In genomic region chr16:69190598-69190997, GRCh38 we compare ENCODE assay signal across 13 cellular contexts. TPM values are rescaled to one million over a fixed set of nuclear protein-coding genes. Genes with fewer than 3 reads are reported as not detected.
DNase-seq lines count a peak whose midpoint lies in the region; ATAC-seq and TF ChIP-seq lines count a peak whose summit lies in the region.
"Had no signal": no experiment of that assay in that cellular context is flagged by ENCODE, and none has a peak within 500 bp of the region (broad histone marks: within the 10 kb centered on the region; RNA-seq: fewer than 3 reads in every experiment).

No MANE protein-coding gene starts in this region.

- DNase-seq in DND-41 (no peak), M059J (ENCODE audit: low read depth) (peak; percentile 48), T-cell (no peak), natural killer cell (no peak), coronary artery (ENCODE audit: low spot score) (no peak), DMS79 treated with DMSO at 0.1 percent for 48 hours (lab: John Stamatoyannopoulos, UW) (no peak), NCI-H2107 treated with DMSO at 0.1 percent for 48 hours (lab: John Stamatoyannopoulos, UW; ENCODE audit: unreplicated experiment) (no peak)
- DNase-seq: dorsolateral prefrontal cortex, foreskin keratinocyte, GOT3, islet precursor cell, NCI-H187 treated with DMSO at 0.1 percent for 48 hours, T1000 had no signal

- TF ChIP-seq CTCF in DND-41 (IDR thresholded peaks at IDR 0.05; ENCODE audit: borderline replicate concordance, extremely low read depth, low read length, poor library complexity, severe bottlenecking): no peak
- no peak for TF ChIP-seq CTCF in natural killer cell (IDR thresholded peaks at IDR 0.05)
- TF ChIP-seq CTCF in coronary artery (IDR thresholded peaks at IDR 0.05): no peak

- no peaks in the 10 kb centered on the region for H3K36me3 ChIP-seq in DND-41 (ENCODE audit: insufficient read depth, low read length)

- no peaks in the 10 kb centered on the region for H3K9me3 Mint-ChIP-seq in T-cell
- no peaks in the 10 kb centered on the region for H3K9me3 Mint-ChIP-seq in natural killer cell

- ATAC-seq in DND-41 (ENCODE audit: insufficient read depth, low read depth): no peak
- no peak for ATAC-seq in T-cell (replicated peaks in 1 of 4)
- ATAC-seq in natural killer cell: no peak
- ATAC-seq: foreskin keratinocyte had no signal

- intact Hi-C loops in natural killer cell (cut with micrococcal nuclease): no loop called here

- H3K27ac Mint-ChIP-seq in T-cell (peak overlapping the region; percentile 39 to 82), natural killer cell (peak overlapping the region; percentile 27 to 67)

- CTCF ChIA-PET in T-cell (lab: Charles Lee): interaction anchor here in 1 of 2 donors (0.6 kb wide), 2 partner anchors 63 to 751 kb away, joined by 3 to 9 read pairs; no protein-coding TSS in a partner anchor

- no peaks in the 10 kb centered on the region for H3K9me3 ChIP-seq in DND-41 (ENCODE audit: insufficient read depth, low read length, severe bottlenecking)

- H3K27me3 Mint-ChIP-seq in T-cell: no peaks in the 10 kb centered on the region
- no peaks in the 10 kb centered on the region for H3K27me3 Mint-ChIP-seq in natural killer cell (ENCODE audit: low read depth in 2 of 2)

- no peak overlapping the region for H3K4me3 ChIP-seq in DND-41 (ENCODE audit: low read depth in 1 of 2, low read length in 2 of 2)
- no peak overlapping the region for H3K4me3 ChIP-seq in coronary artery

- H4K20me1 ChIP-seq in DND-41 (ENCODE audit: insufficient read depth, low read length): peaks cover 21% of the 10 kb centered on the region

- H3K4me3 Mint-ChIP-seq in T-cell (peak overlapping the region in 2 of 3 donors; percentile 28 to 47), natural killer cell (peak overlapping the region; percentile 78)

- no peaks in the 10 kb centered on the region for H3K27me3 ChIP-seq in DND-41 (ENCODE audit: insufficient read depth, low read length, poor library complexity)
- H3K27me3 ChIP-seq: dorsolateral prefrontal cortex, foreskin keratinocyte had no signal

- POLR2A ChIA-PET in T-cell (lab: Charles Lee): no interaction called here

- H3K4me1 ChIP-seq in DND-41 (ENCODE audit: insufficient read depth, low read length): peaks cover 36% of the 10 kb centered on the region

- 0 out of 2 replicates have a peak overlapping the region, but pooled peaks have one; percentile 76 for H3K4me2 ChIP-seq in DND-41 (ENCODE audit: insufficient read depth, low read length)

- H3K9ac ChIP-seq in DND-41 (ENCODE audit: low read depth, low read length): no peak overlapping the region

- no peak overlapping the region for H2AFZ ChIP-seq in DND-41 (ENCODE audit: low read depth, low read length)

- H3K4me1 Mint-ChIP-seq in T-cell (peaks cover 43 to 61% (median 60%) of the 10 kb centered on the region in 3 donors), natural killer cell (peaks cover 63 to 73% of the 10 kb centered on the region in 2 donors)

- peaks cover 5% of the 10 kb centered on the region for H3K36me3 Mint-ChIP-seq in T-cell
- H3K36me3 Mint-ChIP-seq in natural killer cell: no peaks in the 10 kb centered on the region

- H3K79me2 ChIP-seq in DND-41 (ENCODE audit: insufficient read depth, low read length): peaks cover 58% of the 10 kb centered on the region

- H3K27ac ChIP-seq in DND-41 (ENCODE audit: low read length): no peak overlapping the region
- no peak overlapping the region for H3K27ac ChIP-seq in coronary artery
- H3K27ac ChIP-seq: dorsolateral prefrontal cortex, foreskin keratinocyte had no signal

RNA-seq across cellular contexts. Expression of gene SNTB2, which starts 3.6 kb away (rescaled TPM):
- 20.9 and 48.2 TPM in 2 replicates for total RNA-seq in M059J (2014; rRNA removed; shearing (Covaris generic))
- total RNA-seq in T-cell (10 to 100 TPM; 13.2 to 23.1 (median 17.3) TPM), natural killer cell (10 to 100 TPM; 43.8 to 55.2 (median 49.9) TPM)

RNA-seq across cellular contexts. Expression of gene UTP4, which starts 58.1 kb away (rescaled TPM):
- 32.0 and 37.4 TPM in 2 replicates for total RNA-seq in M059J (2014; rRNA removed; shearing (Covaris generic))
- total RNA-seq in T-cell: 10 to 100 TPM; 30.3 to 42.5 (median 37.8) TPM
- total RNA-seq in natural killer cell: 10 to 100 TPM; 23.2 to 42.6 (median 36.3) TPM

RNA-seq across cellular contexts. Expression of gene CHTF8, which starts 58.2 kb away (rescaled TPM):
- total RNA-seq in M059J (2014; rRNA removed; shearing (Covaris generic)): 82.1 and 84.6 TPM in 2 replicates
- total RNA-seq in T-cell (100 to 1,000 TPM in 3 of 5 donors, 10 to 100 TPM in 2; 64.8 to 138 (median 124) TPM), natural killer cell (10 to 100 TPM; 45.7 to 76.5 (median 74.2) TPM)
